Comparison of ENCODE assay signal across 10 cellular contexts in genomic region chr7:26195867-26196266, GRCh38. TPM values are rescaled to one million over a fixed set of nuclear protein-coding genes. Genes with fewer than 3 reads are reported as not detected.
DNase-seq lines count a peak whose midpoint lies in the region; ATAC-seq and TF ChIP-seq lines count a peak whose summit lies in the region.
"Had no signal": no experiment of that assay in that cellular context is flagged by ENCODE, and none has a peak within 500 bp of the region (broad histone marks: within the 10 kb centered on the region; RNA-seq: fewer than 3 reads in every experiment).

No MANE protein-coding gene starts in this region.

- CTCF ChIA-PET in activated CD8-positive, alpha-beta T cell treated with anti-CD3 and anti-CD28 coated beads for 36 hours (lab: Charles Lee) = interaction anchor here (1.8 to 10.3 kb wide), 2 partner anchors 105 to 303 kb away, joined by 5 to 141 read pairs; no protein-coding TSS in a partner anchor

- H3K36me3 Mint-ChIP-seq in activated naive CD4-positive, alpha-beta T cell treated with anti-CD3 and anti-CD28 coated beads, Interleukin-2, amount 50 U/mL, for 24 hours = peaks cover 74% of the 10 kb centered on the region
- H3K36me3 Mint-ChIP-seq in activated CD8-positive, alpha-beta T cell treated with anti-CD3 and anti-CD28 coated beads for 36 hours (ENCODE audit: low read depth) = peaks cover 94% of the 10 kb centered on the region

- no peaks in the 10 kb centered on the region for H3K27me3 Mint-ChIP-seq in activated naive CD4-positive, alpha-beta T cell treated with anti-CD3 and anti-CD28 coated beads, Interleukin-2, amount 50 U/mL, for 24 hours
- H3K27me3 Mint-ChIP-seq in activated CD8-positive, alpha-beta T cell treated with anti-CD3 and anti-CD28 coated beads for 36 hours = peaks cover 3% of the 10 kb centered on the region

- H3K36me3 ChIP-seq in hepatocyte (replicated peaks; ENCODE audit: insufficient read depth, low read depth) = peaks cover 8% of the 10 kb centered on the region
- peaks cover 60% of the 10 kb centered on the region for H3K36me3 ChIP-seq in thoracic aorta

- no peak for DNase-seq in activated naive CD4-positive, alpha-beta T cell treated with anti-CD3 and anti-CD28 coated beads, Interleukin-2, amount 50 U/mL, for 16 hours
- DNase-seq in activated CD8-positive, alpha-beta T cell treated with anti-CD3 and anti-CD28 coated beads for 36 hours = no peak
- DNase-seq in hepatocyte (ENCODE audit: low spot score) = no peak
- no peak for DNase-seq in thoracic aorta (ENCODE audit: low spot score)
- no peak for DNase-seq in activated CD4-positive, CD25-positive, alpha-beta regulatory T cell treated with anti-CD3 and anti-CD28 coated beads, Interleukin-2, amount 50 U/mL, for 72 hours
- DNase-seq in AG08396 (ENCODE audit: low spot score) = no peak
- no peak for DNase-seq in islet precursor cell
- DNase-seq: activated CD4-positive, alpha-beta T cell treated with anti-CD3 and anti-CD28 coated beads, Interleukin-2, amount 50 U/mL, for 48 hours; left ventricle myocardium superior had no signal

- no peak for ATAC-seq in activated CD8-positive, alpha-beta T cell treated with anti-CD3 and anti-CD28 coated beads for 36 hours
- ATAC-seq in thoracic aorta (ENCODE audit: insufficient number of reproducible peaks, low FRiP score, low read depth) = no peak
- ATAC-seq: left ventricle myocardium superior had no signal

- H3K9me3 Mint-ChIP-seq in activated naive CD4-positive, alpha-beta T cell treated with anti-CD3 and anti-CD28 coated beads, Interleukin-2, amount 50 U/mL, for 24 hours = no peaks in the 10 kb centered on the region
- H3K9me3 Mint-ChIP-seq in activated CD8-positive, alpha-beta T cell treated with anti-CD3 and anti-CD28 coated beads for 36 hours = no peaks in the 10 kb centered on the region

- whole genome bisulfite sequencing in hepatocyte (ENCODE audit: low lambda C conversion rate, missing lambda C conversion rate) = 85% methylated on average over 6 of the region's 6 CpGs

- no peak overlapping the region for H2AFZ ChIP-seq in hepatocyte

- H4K20me1 ChIP-seq in hepatocyte (ENCODE audit: insufficient read depth, poor library complexity, severe bottlenecking) = peaks cover 87% of the 10 kb centered on the region

- peak overlapping the region; percentile 84 for H3K4me2 ChIP-seq in hepatocyte

- H3K4me1 ChIP-seq in hepatocyte (ENCODE audit: insufficient read depth) = peaks cover 25% of the 10 kb centered on the region
- H3K4me1 ChIP-seq in thoracic aorta (ENCODE audit: control insufficient read depth in 1 of 2, low read depth in 2 of 2) = peaks cover 56 to 60% of the 10 kb centered on the region in 2 donors

- H3K4me3 Mint-ChIP-seq in activated naive CD4-positive, alpha-beta T cell treated with anti-CD3 and anti-CD28 coated beads, Interleukin-2, amount 50 U/mL, for 24 hours = peak overlapping the region; percentile 100
- peak overlapping the region; percentile 100 for H3K4me3 Mint-ChIP-seq in activated CD8-positive, alpha-beta T cell treated with anti-CD3 and anti-CD28 coated beads for 36 hours

- peaks cover 94% of the 10 kb centered on the region for H3K79me2 ChIP-seq in hepatocyte

- H3K27ac Mint-ChIP-seq in activated naive CD4-positive, alpha-beta T cell treated with anti-CD3 and anti-CD28 coated beads, Interleukin-2, amount 50 U/mL, for 24 hours = peak overlapping the region; percentile 96
- peak overlapping the region; percentile 94 for H3K27ac Mint-ChIP-seq in activated CD8-positive, alpha-beta T cell treated with anti-CD3 and anti-CD28 coated beads for 36 hours

- TF ChIP-seq CTCF in activated CD8-positive, alpha-beta T cell treated with anti-CD3 and anti-CD28 coated beads for 36 hours (IDR thresholded peaks at IDR 0.05) = no peak
- TF ChIP-seq CTCF in hepatocyte (IDR thresholded peaks at IDR 0.05; ENCODE audit: poor library complexity) = no peak
- TF ChIP-seq CTCF in thoracic aorta (IDR thresholded peaks at IDR 0.05) = no peak

- H3K9me3 ChIP-seq in hepatocyte (ENCODE audit: low read depth) = no peaks in the 10 kb centered on the region
- H3K9me3 ChIP-seq in thoracic aorta = no peaks in the 10 kb centered on the region

- no peak overlapping the region for H3K4me3 ChIP-seq in hepatocyte
- H3K4me3 ChIP-seq in thoracic aorta = peak overlapping the region; percentile 98

- intact Hi-C loops in activated CD8-positive, alpha-beta T cell treated with anti-CD3 and anti-CD28 coated beads for 36 hours (cut with micrococcal nuclease) = no loop called here

- POLR2A ChIA-PET in activated CD8-positive, alpha-beta T cell treated with anti-CD3 and anti-CD28 coated beads for 36 hours (lab: Charles Lee) = interaction anchor here (1.4 to 19.9 kb wide), 8 partner anchors 4 to 117 kb away, joined by 3 to 588 read pairs (median 44); partner anchors contain the start of genes CBX3, HNRNPA2B1 and NFE2L3

- H3K27ac ChIP-seq in hepatocyte (no peak overlapping the region), thoracic aorta (no peak overlapping the region)

- H3K27me3 ChIP-seq in hepatocyte (no peaks in the 10 kb centered on the region), thoracic aorta (replicated peaks; ENCODE audit: insufficient read depth) (no peaks in the 10 kb centered on the region)

- peaks cover 63% of the 10 kb centered on the region for H3K4me1 Mint-ChIP-seq in activated naive CD4-positive, alpha-beta T cell treated with anti-CD3 and anti-CD28 coated beads, Interleukin-2, amount 50 U/mL, for 24 hours
- peaks cover 61% of the 10 kb centered on the region for H3K4me1 Mint-ChIP-seq in activated CD8-positive, alpha-beta T cell treated with anti-CD3 and anti-CD28 coated beads for 36 hours (ENCODE audit: low read depth)

- H3K9me2 ChIP-seq in hepatocyte (replicated peaks; ENCODE audit: insufficient read depth) = no peaks in the 10 kb centered on the region

RNA-seq across cellular contexts. Expression of gene HNRNPA2B1, which starts 4.7 kb away (rescaled TPM):
- total RNA-seq in activated CD8-positive, alpha-beta T cell treated with anti-CD3 and anti-CD28 coated beads for 36 hours = 100 to 1,000 TPM; 871 to 893 TPM
- 193 and 215 TPM in 2 replicates for total RNA-seq in hepatocyte
- polyA plus RNA-seq in hepatocyte = 553 and 625 TPM in 2 replicates
- 100 to 1,000 TPM; 142 to 204 TPM for total RNA-seq in thoracic aorta

RNA-seq across cellular contexts. Expression of gene CBX3, which starts 5.7 kb away (rescaled TPM):
- total RNA-seq in activated CD8-positive, alpha-beta T cell treated with anti-CD3 and anti-CD28 coated beads for 36 hours = 100 to 1,000 TPM; 313 to 320 TPM
- total RNA-seq in hepatocyte = 154 and 165 TPM in 2 replicates
- 120 and 129 TPM in 2 replicates for polyA plus RNA-seq in hepatocyte
- 10 to 100 TPM; 53.7 to 64.2 TPM for total RNA-seq in thoracic aorta

RNA-seq across cellular contexts. Expression of gene NFE2L3, which starts 43.9 kb away (rescaled TPM):
- 10 to 100 TPM; 21.5 to 22.6 TPM for total RNA-seq in activated CD8-positive, alpha-beta T cell treated with anti-CD3 and anti-CD28 coated beads for 36 hours
- total RNA-seq in hepatocyte (10.0 and 10.8 TPM in 2 replicates), thoracic aorta (1 to 10 TPM; 2.8 to 4.5 TPM)
- polyA plus RNA-seq in hepatocyte = 4.7 and 6.5 TPM in 2 replicates
